ENCODE assay signal across 8 cellular contexts in genomic region chr3:42025388-42026138, GRCh38.
A peak's percentile ranks its signal among the peaks of the same experiment; 100 is the strongest.
DNase-seq lines count a peak whose midpoint lies in the region; ATAC-seq and TF ChIP-seq lines count a peak whose summit lies in the region.

No MANE protein-coding gene starts in this region.

- H2BK5ac ChIP-seq in neuronal stem cell (ENCODE audit: low read length), result no peak overlapping the region

- H3K27ac Mint-ChIP-seq in activated CD8-positive, alpha-beta T cell treated with anti-CD3 and anti-CD28 coated beads for 36 hours, result peak overlapping the region; percentile 3
- H3K27ac Mint-ChIP-seq in activated CD8-positive, alpha-beta T cell treated with anti-CD3 and anti-CD28 coated beads, Interleukin-2, amount 10 ng/mL, durations not matched to agents 7 days and 5 days, result no peak overlapping the region
- H3K27ac Mint-ChIP-seq in activated T-helper 17 cell treated with anti-CD3 and anti-CD28 coated beads, Interleukin-2, amount 50 U/mL, for 72 hours, result peak overlapping the region; percentile 43
- H3K27ac Mint-ChIP-seq in glutamatergic neuron (ENCODE audit: unreplicated experiment), result peak overlapping the region; percentile 99

- no peak overlapping the region for H2BK120ac ChIP-seq in neuronal stem cell (ENCODE audit: low read depth, low read length)

- H3K18ac ChIP-seq in neuronal stem cell (ENCODE audit: low read length), result no peak overlapping the region

- peak; percentile 35 for DNase-seq in activated CD8-positive, alpha-beta T cell treated with anti-CD3 and anti-CD28 coated beads for 36 hours
- DNase-seq in activated CD8-positive, alpha-beta T cell treated with anti-CD3 and anti-CD28 coated beads, Interleukin-2, amount 10 ng/mL, durations not matched to agents 7 days and 5 days, result no peak
- peak; percentile 88 for DNase-seq in NCI-H2227 treated with DMSO at 0.1 percent for 48 hours (lab: John Stamatoyannopoulos, UW)
- DNase-seq in glutamatergic neuron, result peak; percentile 79
- peak; percentile 89 for DNase-seq in neuronal stem cell (ENCODE audit: low spot score)

- peaks cover 4 to 5% of the 10 kb centered on the region in 2 donors for H3K9me3 ChIP-seq in neuronal stem cell (replicated peaks in 1 of 2; ENCODE audit: control insufficient read depth in 2 of 2, insufficient read depth in 1 of 2, low read depth in 1 of 2, low read length in 2 of 2)

- no peak for TF ChIP-seq CTCF in activated CD8-positive, alpha-beta T cell treated with anti-CD3 and anti-CD28 coated beads for 36 hours (IDR thresholded peaks at IDR 0.05)
- no peak for TF ChIP-seq CTCF in glutamatergic neuron (IDR thresholded peaks at IDR 0.05; ENCODE audit: partially characterized antibody, unreplicated experiment)

- POLR2A ChIA-PET in activated CD8-positive, alpha-beta T cell treated with anti-CD3 and anti-CD28 coated beads for 36 hours (lab: Charles Lee), result interaction anchor here (1.4 to 1.6 kb wide), 3 partner anchors 10 to 13 kb away, joined by 3 to 4 read pairs (median 4); no protein-coding TSS in a partner anchor
- POLR2A ChIA-PET in activated CD8-positive, alpha-beta T cell treated with anti-CD3 and anti-CD28 coated beads, Interleukin-2, amount 10 ng/mL, durations not matched to agents 7 days and 5 days (lab: Charles Lee), result interaction anchor here (0.8 kb wide), 1 partner anchor 16 kb away, joined by 3 read pairs; no protein-coding TSS in a partner anchor

- peaks cover 20 to 30% of the 10 kb centered on the region in 2 donors for H3K4me1 ChIP-seq in neuronal stem cell (ENCODE audit: control insufficient read depth in 2 of 2, insufficient read depth in 1 of 2, low read depth in 1 of 2, low read length in 2 of 2)

- H4K8ac ChIP-seq in neuronal stem cell (ENCODE audit: low read depth, low read length), result no peak overlapping the region

- H3K36me3 ChIP-seq in neuronal stem cell (replicated peaks in 1 of 2; ENCODE audit: control insufficient read depth in 2 of 2, insufficient read depth in 2 of 2, low read length in 2 of 2), result peaks cover 0 to 6% of the 10 kb centered on the region in 2 donors

- H3K9me3 Mint-ChIP-seq in activated CD8-positive, alpha-beta T cell treated with anti-CD3 and anti-CD28 coated beads for 36 hours, result no peaks in the 10 kb centered on the region
- no peaks in the 10 kb centered on the region for H3K9me3 Mint-ChIP-seq in activated CD8-positive, alpha-beta T cell treated with anti-CD3 and anti-CD28 coated beads, Interleukin-2, amount 10 ng/mL, durations not matched to agents 7 days and 5 days (ENCODE audit: insufficient read depth)
- H3K9me3 Mint-ChIP-seq in activated T-helper 17 cell treated with anti-CD3 and anti-CD28 coated beads, Interleukin-2, amount 50 U/mL, for 72 hours, result peaks cover 4% of the 10 kb centered on the region
- H3K9me3 Mint-ChIP-seq in glutamatergic neuron (ENCODE audit: unreplicated experiment), result peaks cover 29% of the 10 kb centered on the region

- no peak overlapping the region for H3K4me3 ChIP-seq in neuronal stem cell (ENCODE audit: low read length in 2 of 2)

- H4K91ac ChIP-seq in neuronal stem cell (ENCODE audit: low read depth, low read length, poor library complexity), result no peak overlapping the region

- H3K4me1 Mint-ChIP-seq in activated CD8-positive, alpha-beta T cell treated with anti-CD3 and anti-CD28 coated beads for 36 hours (ENCODE audit: low read depth), result peaks cover 59% of the 10 kb centered on the region
- H3K4me1 Mint-ChIP-seq in activated CD8-positive, alpha-beta T cell treated with anti-CD3 and anti-CD28 coated beads, Interleukin-2, amount 10 ng/mL, durations not matched to agents 7 days and 5 days (ENCODE audit: low read depth), result peaks cover 36% of the 10 kb centered on the region
- H3K4me1 Mint-ChIP-seq in activated T-helper 17 cell treated with anti-CD3 and anti-CD28 coated beads, Interleukin-2, amount 50 U/mL, for 72 hours, result peaks cover 37% of the 10 kb centered on the region
- peaks cover 60% of the 10 kb centered on the region for H3K4me1 Mint-ChIP-seq in glutamatergic neuron (ENCODE audit: low read depth, unreplicated experiment)

- H3K14ac ChIP-seq in neuronal stem cell (ENCODE audit: low read length), result no peak overlapping the region

- no peak overlapping the region for H3K4ac ChIP-seq in neuronal stem cell (ENCODE audit: low read length)

- H3K23ac ChIP-seq in neuronal stem cell (ENCODE audit: low read depth, low read length, poor library complexity), result no peak overlapping the region

- H2AK5ac ChIP-seq in neuronal stem cell (ENCODE audit: low read depth, low read length), result no peak overlapping the region

- H3K27me3 Mint-ChIP-seq in activated CD8-positive, alpha-beta T cell treated with anti-CD3 and anti-CD28 coated beads for 36 hours, result no peaks in the 10 kb centered on the region
- no peaks in the 10 kb centered on the region for H3K27me3 Mint-ChIP-seq in activated CD8-positive, alpha-beta T cell treated with anti-CD3 and anti-CD28 coated beads, Interleukin-2, amount 10 ng/mL, durations not matched to agents 7 days and 5 days (ENCODE audit: low read depth)
- no peaks in the 10 kb centered on the region for H3K27me3 Mint-ChIP-seq in activated T-helper 17 cell treated with anti-CD3 and anti-CD28 coated beads, Interleukin-2, amount 50 U/mL, for 72 hours
- peaks cover 21% of the 10 kb centered on the region for H3K27me3 Mint-ChIP-seq in glutamatergic neuron (ENCODE audit: unreplicated experiment)

- intact Hi-C loops in activated CD8-positive, alpha-beta T cell treated with anti-CD3 and anti-CD28 coated beads for 36 hours (cut with micrococcal nuclease), result no loop called here

- peak overlapping the region; percentile 13 for H3K4me3 Mint-ChIP-seq in activated CD8-positive, alpha-beta T cell treated with anti-CD3 and anti-CD28 coated beads for 36 hours
- H3K4me3 Mint-ChIP-seq in activated CD8-positive, alpha-beta T cell treated with anti-CD3 and anti-CD28 coated beads, Interleukin-2, amount 10 ng/mL, durations not matched to agents 7 days and 5 days, result no peak overlapping the region
- peak overlapping the region; percentile 38 for H3K4me3 Mint-ChIP-seq in activated T-helper 17 cell treated with anti-CD3 and anti-CD28 coated beads, Interleukin-2, amount 50 U/mL, for 72 hours
- peak overlapping the region; percentile 95 for H3K4me3 Mint-ChIP-seq in glutamatergic neuron (ENCODE audit: unreplicated experiment)

- CTCF ChIA-PET in activated CD8-positive, alpha-beta T cell treated with anti-CD3 and anti-CD28 coated beads for 36 hours (lab: Charles Lee), result interaction anchor here (1.3 to 1.4 kb wide), 3 partner anchors 67 to 166 kb away, joined by 3 to 9 read pairs (median 4); no protein-coding TSS in a partner anchor
- CTCF ChIA-PET in activated CD8-positive, alpha-beta T cell treated with anti-CD3 and anti-CD28 coated beads, Interleukin-2, amount 10 ng/mL, durations not matched to agents 7 days and 5 days (lab: Charles Lee), result interaction anchor here (1.0 to 1.8 kb wide), 3 partner anchors 11 to 166 kb away, joined by 3 to 8 read pairs (median 4); no protein-coding TSS in a partner anchor

- no peak overlapping the region for H2AFZ ChIP-seq in neuronal stem cell (ENCODE audit: low read length)

- H3K36me3 Mint-ChIP-seq in activated CD8-positive, alpha-beta T cell treated with anti-CD3 and anti-CD28 coated beads for 36 hours (ENCODE audit: low read depth), result peaks cover 11% of the 10 kb centered on the region
- H3K36me3 Mint-ChIP-seq in activated CD8-positive, alpha-beta T cell treated with anti-CD3 and anti-CD28 coated beads, Interleukin-2, amount 10 ng/mL, durations not matched to agents 7 days and 5 days (ENCODE audit: low read depth), result no peaks in the 10 kb centered on the region
- no peaks in the 10 kb centered on the region for H3K36me3 Mint-ChIP-seq in activated T-helper 17 cell treated with anti-CD3 and anti-CD28 coated beads, Interleukin-2, amount 50 U/mL, for 72 hours (ENCODE audit: low read depth)
- H3K36me3 Mint-ChIP-seq in glutamatergic neuron (ENCODE audit: unreplicated experiment), result peaks cover 5% of the 10 kb centered on the region

- H2BK15ac ChIP-seq in neuronal stem cell (ENCODE audit: low read length), result no peak overlapping the region

- H3K4me2 ChIP-seq in neuronal stem cell (ENCODE audit: insufficient read depth, low read length, poor library complexity, severe bottlenecking), result no peak overlapping the region

- H3K27me3 ChIP-seq in neuronal stem cell (ENCODE audit: control insufficient read depth in 3 of 3, insufficient read depth in 3 of 3, low read depth in 1 of 3, low read length in 3 of 3), result no peaks in the 10 kb centered on the region

- peaks cover 2% of the 10 kb centered on the region for H3K79me1 ChIP-seq in neuronal stem cell (ENCODE audit: low read depth, low read length)

- ATAC-seq in activated CD8-positive, alpha-beta T cell treated with anti-CD3 and anti-CD28 coated beads for 36 hours, result no peak
- ATAC-seq in activated CD8-positive, alpha-beta T cell treated with anti-CD3 and anti-CD28 coated beads, Interleukin-2, amount 10 ng/mL, durations not matched to agents 7 days and 5 days, result no peak
- ATAC-seq in HG02884 (IDR thresholded peaks at IDR 0.05; ENCODE audit: unreplicated experiment), result peak; percentile 51
- no peak for ATAC-seq in activated T-helper 17 cell treated with anti-CD3 and anti-CD28 coated beads, Interleukin-2, amount 50 U/mL, for 72 hours (replicated peaks)
- no peak for ATAC-seq in GM18861 (IDR thresholded peaks at IDR 0.05; ENCODE audit: unreplicated experiment)

- no peak overlapping the region for H3K9ac ChIP-seq in neuronal stem cell (ENCODE audit: low read depth, low read length, poor library complexity)

- peak overlapping the region; percentile 92 for H3K27ac ChIP-seq in neuronal stem cell (replicated peaks; ENCODE audit: low read length)

- no CpG with 5 or more reads among the region's 7 CpGs for WGBS in neuronal stem cell (ENCODE audit: extremely low coverage in 2 of 2, insufficient read length in 2 of 2, insufficient replicate concordance in 1 of 2), 2 donors

- no peak overlapping the region for H2BK12ac ChIP-seq in neuronal stem cell (ENCODE audit: low read length)
